19 cellular contexts compared by ENCODE assay signal in genomic region chr7:121521681-121522405, GRCh38.
DNase-seq lines count a peak whose midpoint lies in the region; ATAC-seq, FAIRE-seq and TF ChIP-seq lines count a peak whose summit lies in the region.
"Had no signal": no experiment of that assay in that cellular context is flagged by ENCODE, and none has a peak within 500 bp of the region (broad histone marks: within the 10 kb centered on the region; RNA-seq: fewer than 3 reads in every experiment).

No MANE protein-coding gene starts in this region.

- no peak overlapping the region for H3K4me2 ChIP-seq in HCT116 (ENCODE audit: low read length)
- H3K4me2 ChIP-seq in H1 (ENCODE audit: insufficient read depth in 1 of 2, low read depth in 2 of 2, low read length in 2 of 2) = no peak overlapping the region

- WGBS in H1 (ENCODE audit: extremely low coverage in 1 of 2, insufficient coverage in 1 of 2, insufficient read length in 1 of 2, insufficient replicate concordance in 2 of 2, low coverage in 1 of 2, low lambda C conversion rate in 2 of 2, missing lambda C conversion rate in 1 of 2), 2 experiments = 88% methylated on average over 3 of the region's 3 CpGs; no CpG with 5 or more reads in 1 of the 2 experiments
- 83 to 88% methylated on average over 3 of the region's 3 CpGs for WGBS in sigmoid colon, 2 donors

- H3K27ac ChIP-seq in HCT116 (ENCODE audit: low read depth, low read length) (no peak overlapping the region), H1 (ENCODE audit: low read depth, low read length) (no peak overlapping the region), sigmoid colon (peak overlapping the region in 3 of 4 donors; percentile 37 to 67 (median 54))
- H3K27ac ChIP-seq: RWPE1 had no signal

- TF ChIP-seq RAD21 in HCT116 (IDR thresholded peaks at IDR 0.05; ENCODE audit: low read depth) (no peak), H1 (IDR thresholded peaks at IDR 0.05 in 1 of 2, conservative IDR thresholded peaks at IDR 0.05 in 1 of 2; ENCODE audit: low read depth in 2 of 2, low read length in 2 of 2) (no peak)

- H3K14ac ChIP-seq in H1 (ENCODE audit: insufficient read length) = no peak overlapping the region

- no peak overlapping the region for H2BK15ac ChIP-seq in H1 (ENCODE audit: low read length)

- DNase-seq in HCT116 (ENCODE audit: low read depth, low spot score) = no peak
- DNase-seq in H1 (ENCODE audit: low read depth in 1 of 2, low spot score in 2 of 2) = no peak
- no peak for DNase-seq in sigmoid colon
- DNase-seq in mucosa of gallbladder (ENCODE audit: low spot score) = no peak
- no peak for DNase-seq in NCI-H526 (lab: John Stamatoyannopoulos, UW)
- DNase-seq in activated naive CD8-positive, alpha-beta T cell treated with anti-CD3 and anti-CD28 coated beads, Interleukin-2, amount 50 U/mL, for 24 hours = no peak
- DNase-seq: COR-L47, DMS153, IMR-90, MV-4-11, NCI-H1417, NCI-H1930, NCI-H2171, NCI-H446, NCI-H774, PC-3 had no signal

- peaks cover 14% of the 10 kb centered on the region for H3K9me3 Mint-ChIP-seq in T-helper 1 cell treated with Interleukin-12 subunit alpha and Interleukin-12 subunit beta and Interleukin-4 antibody, amounts not matched to agents 30 μg/mL and 1 μg/mL, for 36 hours
- peaks cover 5% of the 10 kb centered on the region for H3K9me3 Mint-ChIP-seq in activated naive CD8-positive, alpha-beta T cell treated with anti-CD3 and anti-CD28 coated beads, Interleukin-2, amount 50 U/mL, for 24 hours

- H3K9me2 ChIP-seq in HCT116 (ENCODE audit: insufficient read depth) = no peaks in the 10 kb centered on the region

- H3K9me3 ChIP-seq in HCT116 (ENCODE audit: control insufficient read depth in 1 of 2, insufficient read depth in 1 of 2, low read depth in 1 of 2, low read length in 2 of 2) = no peaks in the 10 kb centered on the region
- H3K9me3 ChIP-seq in H1 (ENCODE audit: insufficient read depth in 2 of 2, low read depth in 1 of 2, low read length in 1 of 2) = no peaks in the 10 kb centered on the region
- H3K9me3 ChIP-seq in sigmoid colon = no peaks in the 10 kb centered on the region

- no peak overlapping the region for H3K18ac ChIP-seq in H1 (ENCODE audit: extremely low read depth, low read length)

- BruUV-seq in HCT116 (replicated peaks; lab: Mats Ljungman, UMichigan) = no TSS peak

- no peak for TF ChIP-seq EP300 in H1 (IDR thresholded peaks at IDR 0.05; ENCODE audit: borderline replicate concordance in 1 of 2, low read depth in 2 of 2, low read length in 2 of 2)
- TF ChIP-seq EP300 in sigmoid colon (IDR thresholded peaks at IDR 0.05) = no peak

- H3K23ac ChIP-seq in H1 (ENCODE audit: insufficient read length) = no peak overlapping the region

- FAIRE-seq in H1 (lab: Jason Lieb, UNC) = no peak
- FAIRE-seq: H54 had no signal

- H3K4me3 Mint-ChIP-seq in T-helper 1 cell treated with Interleukin-12 subunit alpha and Interleukin-12 subunit beta and Interleukin-4 antibody, amounts not matched to agents 30 μg/mL and 1 μg/mL, for 36 hours = no peak overlapping the region
- no peak overlapping the region for H3K4me3 Mint-ChIP-seq in activated naive CD8-positive, alpha-beta T cell treated with anti-CD3 and anti-CD28 coated beads, Interleukin-2, amount 50 U/mL, for 24 hours

- no peak overlapping the region for H2BK5ac ChIP-seq in H1 (ENCODE audit: low read depth, low read length)

- H4K91ac ChIP-seq in H1 (replicated peaks; ENCODE audit: insufficient read length, low read length) = no peak overlapping the region

- H2AFZ ChIP-seq in HCT116 (ENCODE audit: low read depth, low read length, poor library complexity, severe bottlenecking) (peak overlapping the region; percentile 83), H1 (ENCODE audit: low read length) (peak overlapping the region; percentile 72)

- intact Hi-C loops in HCT116 (cut with micrococcal nuclease) (no loop called here), sigmoid colon (cut with DNase I) (loop anchor here (5.0 to 10.0 kb wide), 2 partner anchors 40 to 797 kb away; no protein-coding TSS in a partner anchor)

- H3K36me3 Mint-ChIP-seq in T-helper 1 cell treated with Interleukin-12 subunit alpha and Interleukin-12 subunit beta and Interleukin-4 antibody, amounts not matched to agents 30 μg/mL and 1 μg/mL, for 36 hours (ENCODE audit: low read depth) = peaks cover 12% of the 10 kb centered on the region
- H3K36me3 Mint-ChIP-seq in activated naive CD8-positive, alpha-beta T cell treated with anti-CD3 and anti-CD28 coated beads, Interleukin-2, amount 50 U/mL, for 24 hours (ENCODE audit: low read depth) = no peaks in the 10 kb centered on the region

- RAD21 ChIA-PET in HCT116 (lab: Charles Lee; ENCODE audit: low non-redundant PET in 1 of 2, low total read pairs in 2 of 2, uncharacterized antibody in 2 of 2, unreplicated experiment in 2 of 2) = no interaction called here

- no peak overlapping the region for H4K8ac ChIP-seq in H1 (ENCODE audit: extremely low read depth, insufficient read depth, low read length)

- H3K4me1 Mint-ChIP-seq in T-helper 1 cell treated with Interleukin-12 subunit alpha and Interleukin-12 subunit beta and Interleukin-4 antibody, amounts not matched to agents 30 μg/mL and 1 μg/mL, for 36 hours (ENCODE audit: low read depth) = peaks cover 33% of the 10 kb centered on the region
- peaks cover 9% of the 10 kb centered on the region for H3K4me1 Mint-ChIP-seq in activated naive CD8-positive, alpha-beta T cell treated with anti-CD3 and anti-CD28 coated beads, Interleukin-2, amount 50 U/mL, for 24 hours

- no peaks in the 10 kb centered on the region for H3K23me2 ChIP-seq in H1 (ENCODE audit: low read depth, low read length)

- POLR2A ChIA-PET in HCT116 (lab: Charles Lee) = interaction anchor here (0.6 kb wide), 1 partner anchor 126 kb away, joined by 3 read pairs; the partner anchor contains the start of gene FAM3C
- POLR2A ChIA-PET in H1 (lab: Charles Lee; ENCODE audit: partially characterized antibody) = no interaction called here

- H3K4me1 ChIP-seq in HCT116 (ENCODE audit: control insufficient read depth in 1 of 2, insufficient read depth in 2 of 2, low read length in 2 of 2) (peaks cover 0 to 26% of the 10 kb centered on the region in 2 experiments; a peak in 2 of 4 replicates), H1 (replicated peaks in 1 of 4; ENCODE audit: control insufficient read depth in 3 of 4, insufficient read depth in 4 of 4, low read length in 3 of 4) (no peaks in the 10 kb centered on the region; a peak in 1 of 7 replicates), sigmoid colon (peaks cover 0 to 57% (median 32%) of the 10 kb centered on the region in 4 donors)

- H3K4me3 ChIP-seq in HCT116 (replicated peaks in 1 of 2; ENCODE audit: low read depth in 1 of 2, low read length in 2 of 2) (no peak overlapping the region), H1 (ENCODE audit: extremely low read depth in 1 of 4, insufficient read depth in 2 of 4, low read depth in 3 of 4, low read length in 4 of 4) (no peak overlapping the region), sigmoid colon (no peak overlapping the region)

- no peak overlapping the region for H2BK20ac ChIP-seq in H1 (ENCODE audit: low read length)

- no peak overlapping the region for H2BK12ac ChIP-seq in H1 (ENCODE audit: low read depth, low read length)

- no peak overlapping the region for H3K4ac ChIP-seq in H1 (replicated peaks; ENCODE audit: insufficient read length, low read depth, low read length)

- TF ChIP-seq POLR2A in HCT116 (IDR thresholded peaks at IDR 0.05; ENCODE audit: borderline replicate concordance, extremely low read depth, insufficient read depth, insufficient read length) (no peak), H1 (IDR thresholded peaks at IDR 0.05; ENCODE audit: control extremely low read depth in 1 of 2, low read depth in 2 of 2, low read length in 2 of 2) (no peak), sigmoid colon (IDR thresholded peaks at IDR 0.05) (no peak)

- H3K79me1 ChIP-seq in H1 (ENCODE audit: low read depth, low read length) = no peaks in the 10 kb centered on the region

- H3K27me3 Mint-ChIP-seq in T-helper 1 cell treated with Interleukin-12 subunit alpha and Interleukin-12 subunit beta and Interleukin-4 antibody, amounts not matched to agents 30 μg/mL and 1 μg/mL, for 36 hours (ENCODE audit: low read depth) = no peaks in the 10 kb centered on the region
- no peaks in the 10 kb centered on the region for H3K27me3 Mint-ChIP-seq in activated naive CD8-positive, alpha-beta T cell treated with anti-CD3 and anti-CD28 coated beads, Interleukin-2, amount 50 U/mL, for 24 hours

- H3K27ac Mint-ChIP-seq in T-helper 1 cell treated with Interleukin-12 subunit alpha and Interleukin-12 subunit beta and Interleukin-4 antibody, amounts not matched to agents 30 μg/mL and 1 μg/mL, for 36 hours = peak overlapping the region; percentile 34
- no peak overlapping the region for H3K27ac Mint-ChIP-seq in activated naive CD8-positive, alpha-beta T cell treated with anti-CD3 and anti-CD28 coated beads, Interleukin-2, amount 50 U/mL, for 24 hours

- H2AK5ac ChIP-seq in H1 (ENCODE audit: low read depth, low read length) = no peak overlapping the region

- no peak for TF ChIP-seq CTCF in HCT116 (IDR thresholded peaks at IDR 0.05 in 2 of 3, conservative IDR thresholded peaks at IDR 0.05 in 1 of 3; ENCODE audit: borderline replicate concordance in 1 of 3, insufficient read depth in 1 of 3, low read depth in 2 of 3, low read length in 2 of 3)
- TF ChIP-seq CTCF in H1 (IDR thresholded peaks at IDR 0.05; ENCODE audit: control extremely low read depth in 1 of 3, insufficient read depth in 1 of 3, low read depth in 1 of 3, low read length in 3 of 3) = no peak
- no peak for TF ChIP-seq CTCF in sigmoid colon (IDR thresholded peaks at IDR 0.05)

- no peak overlapping the region for H2BK120ac ChIP-seq in H1 (replicated peaks; ENCODE audit: low read depth, low read length)

- no peaks in the 10 kb centered on the region for H4K20me1 ChIP-seq in HCT116 (ENCODE audit: insufficient read depth)
- no peaks in the 10 kb centered on the region for H4K20me1 ChIP-seq in H1 (replicated peaks in 1 of 2; ENCODE audit: control insufficient read depth in 1 of 2, insufficient read depth in 2 of 2, low read length in 2 of 2)

- H3K79me2 ChIP-seq in HCT116 (ENCODE audit: insufficient read depth, low read length) = no peaks in the 10 kb centered on the region
- H3K79me2 ChIP-seq in H1 (ENCODE audit: control insufficient read depth in 1 of 2, insufficient read depth in 2 of 2, low read length in 2 of 2) = no peaks in the 10 kb centered on the region

- H3K9ac ChIP-seq in HCT116 (ENCODE audit: low read length) (no peak overlapping the region), H1 (replicated peaks in 1 of 4; ENCODE audit: extremely low read depth in 1 of 4, low read depth in 3 of 4, low read length in 3 of 4) (no peak overlapping the region)

- CTCF ChIA-PET in HCT116 (lab: Charles Lee) (no interaction called here), H1 (lab: Charles Lee; ENCODE audit: partially characterized antibody) (no interaction called here)

- no peak overlapping the region for H3K56ac ChIP-seq in H1 (replicated peaks; ENCODE audit: insufficient read length, low read depth, low read length)

- no peak for ATAC-seq in HCT116
- ATAC-seq in activated naive CD8-positive, alpha-beta T cell treated with anti-CD3 and anti-CD28 coated beads, Interleukin-2, amount 50 U/mL, for 24 hours = no peak
- ATAC-seq: PC-3 had no signal

- H3K27me3 ChIP-seq in HCT116 (ENCODE audit: insufficient read depth, low read length) = no peaks in the 10 kb centered on the region
- H3K27me3 ChIP-seq in H1 (replicated peaks in 1 of 4; ENCODE audit: control insufficient read depth in 3 of 4, extremely low read depth in 1 of 4, insufficient read depth in 3 of 4, low read length in 3 of 4) = no peaks in the 10 kb centered on the region
- no peaks in the 10 kb centered on the region for H3K27me3 ChIP-seq in sigmoid colon

- H4K5ac ChIP-seq in H1 (ENCODE audit: insufficient read length, low read depth, low read length) = no peak overlapping the region

- H3K36me3 ChIP-seq in HCT116 (ENCODE audit: control insufficient read depth in 1 of 2, insufficient read depth in 2 of 2, low read length in 2 of 2) (no peaks in the 10 kb centered on the region), H1 (ENCODE audit: control insufficient read depth in 2 of 4, insufficient read depth in 4 of 4, low read length in 3 of 4) (no peaks in the 10 kb centered on the region), sigmoid colon (no peaks in the 10 kb centered on the region)

Comparison
In these comparisons a context has a peak if more than half of its experiments do, and no peak if none do; other contexts are left out.
1. H3K27ac ChIP-seq: peak in sigmoid colon (3 of 4); none in HCT116 (single experiment) and H1 (single experiment).